In genomic region chr12:107467716-107468115, GRCh38 we compare ENCODE assay signal across 30 cellular contexts.
DNase-seq lines count a peak whose midpoint lies in the region; ATAC-seq and TF ChIP-seq lines count a peak whose summit lies in the region.
"Had no signal": no experiment of that assay in that cellular context is flagged by ENCODE, and none has a peak within 500 bp of the region (broad histone marks: within the 10 kb centered on the region; RNA-seq: fewer than 3 reads in every experiment).

No MANE protein-coding gene starts in this region.

- no peaks in the 10 kb centered on the region for H3K9me3 Mint-ChIP-seq in endodermal cell
- no peaks in the 10 kb centered on the region for H3K9me3 Mint-ChIP-seq in activated CD8-positive, alpha-beta T cell treated with anti-CD3 and anti-CD28 coated beads for 36 hours
- H3K9me3 Mint-ChIP-seq: activated naive CD8-positive, alpha-beta T cell treated with anti-CD3 and anti-CD28 coated beads, Interleukin-2, amount 50 U/mL, for 24 hours; activated T-cell treated with anti-CD3 and anti-CD28 coated beads, Interleukin-2, amount 50 U/mL, for 4 hours; CD8-positive, alpha-beta memory T cell; central memory CD8-positive, alpha-beta T cell; IgD-negative memory B cell; memory B cell; T-helper 2 cell treated with Interferon-gamma antibody and Interleukin-4, amounts not matched to agents 5 μg/mL and 100 μg/mL, for 36 hours had no signal

- H3K27ac Mint-ChIP-seq in endodermal cell = peak overlapping the region; percentile 42
- no peak overlapping the region for H3K27ac Mint-ChIP-seq in activated CD8-positive, alpha-beta T cell treated with anti-CD3 and anti-CD28 coated beads for 36 hours
- H3K27ac Mint-ChIP-seq: memory B cell; T-helper 2 cell treated with Interferon-gamma antibody and Interleukin-4, amounts not matched to agents 5 μg/mL and 100 μg/mL, for 36 hours had no signal

- H2AK5ac ChIP-seq in IMR-90 (ENCODE audit: low read depth, low read length) = no peak overlapping the region

- no peaks in the 10 kb centered on the region for H3K9me3 ChIP-seq in IMR-90 (ENCODE audit: control insufficient read depth, insufficient read depth, low read length)
- H3K9me3 ChIP-seq in endodermal cell (ENCODE audit: control insufficient read depth, low read length) = no peaks in the 10 kb centered on the region
- H3K9me3 ChIP-seq in thyroid gland = no peaks in the 10 kb centered on the region
- no peaks in the 10 kb centered on the region for H3K9me3 ChIP-seq in suprapubic skin
- H3K9me3 ChIP-seq: gastroesophageal sphincter, stomach, tibial nerve had no signal

- no peak overlapping the region for H3K18ac ChIP-seq in IMR-90 (ENCODE audit: low read depth, low read length)

- H2BK120ac ChIP-seq in IMR-90 (ENCODE audit: low read depth, low read length) = no peak overlapping the region

- H2BK15ac ChIP-seq in IMR-90 (ENCODE audit: low read depth, low read length) = no peak overlapping the region

- H4K5ac ChIP-seq in IMR-90 (ENCODE audit: low read depth, low read length) = no peak overlapping the region

- no peak overlapping the region for H3K4ac ChIP-seq in IMR-90 (ENCODE audit: low read depth, low read length)

- H3K9me1 ChIP-seq in IMR-90 (ENCODE audit: insufficient read depth, low read length) = no peaks in the 10 kb centered on the region; the same call in none of the 2 replicates

- no peak overlapping the region; the same call in 1 of the 2 replicates for H3K23ac ChIP-seq in IMR-90 (ENCODE audit: low read depth, low read length)

- CTCF ChIA-PET in IMR-90 (lab: Yijun Ruan, JAX) = interaction anchor here (0.9 to 1.4 kb wide), 3 partner anchors 52 to 143 kb away, joined by 3 read pairs; no protein-coding TSS in a partner anchor
- CTCF ChIA-PET in activated CD8-positive, alpha-beta T cell treated with anti-CD3 and anti-CD28 coated beads for 36 hours (lab: Charles Lee) = interaction anchor here (1.0 to 1.4 kb wide), 2 partner anchors 11 to 139 kb away, joined by 3 read pairs; no protein-coding TSS in a partner anchor

- no peak overlapping the region for H3K4me2 ChIP-seq in IMR-90 (ENCODE audit: low read depth, low read length)
- H3K4me2 ChIP-seq: hepatocyte had no signal

- in situ Hi-C loops in IMR-90 (cut with MboI; ENCODE audit: low sequenced_read_pairs) = no loop called here

- no peaks in the 10 kb centered on the region; the same call in 1 of the 2 replicates for H3K4me1 ChIP-seq in IMR-90 (ENCODE audit: control insufficient read depth, insufficient read depth, low read length)
- no peaks in the 10 kb centered on the region for H3K4me1 ChIP-seq in endodermal cell (ENCODE audit: control insufficient read depth, insufficient read depth, low read length)
- peaks cover 40 to 56% of the 10 kb centered on the region in 2 donors for H3K4me1 ChIP-seq in thyroid gland
- H3K4me1 ChIP-seq in suprapubic skin = peaks cover 2% of the 10 kb centered on the region
- H3K4me1 ChIP-seq: tibial nerve had no signal

- TF ChIP-seq CTCF in IMR-90 (conservative IDR thresholded peaks at IDR 0.05; ENCODE audit: low read depth, low read length) = no peak
- TF ChIP-seq CTCF in endodermal cell (conservative IDR thresholded peaks at IDR 0.05) = peak; percentile 32
- no peak for TF ChIP-seq CTCF in thyroid gland (IDR thresholded peaks at IDR 0.05)
- TF ChIP-seq CTCF in activated CD8-positive, alpha-beta T cell treated with anti-CD3 and anti-CD28 coated beads for 36 hours (IDR thresholded peaks at IDR 0.05) = no peak
- no peak for TF ChIP-seq CTCF in suprapubic skin (IDR thresholded peaks at IDR 0.05)

- no peaks in the 10 kb centered on the region for H3K36me3 ChIP-seq in IMR-90 (ENCODE audit: control insufficient read depth, insufficient read depth, low read length)
- no peaks in the 10 kb centered on the region for H3K36me3 ChIP-seq in endodermal cell (ENCODE audit: control insufficient read depth, insufficient read depth, low read length)
- no peaks in the 10 kb centered on the region for H3K36me3 ChIP-seq in thyroid gland
- no peaks in the 10 kb centered on the region for H3K36me3 ChIP-seq in suprapubic skin
- H3K36me3 ChIP-seq: gastroesophageal sphincter, stomach, tibial nerve had no signal

- peaks cover 2% of the 10 kb centered on the region for H3K27me3 Mint-ChIP-seq in endodermal cell (ENCODE audit: insufficient read depth)
- H3K27me3 Mint-ChIP-seq in activated CD8-positive, alpha-beta T cell treated with anti-CD3 and anti-CD28 coated beads for 36 hours = no peaks in the 10 kb centered on the region
- H3K27me3 Mint-ChIP-seq: activated naive CD8-positive, alpha-beta T cell treated with anti-CD3 and anti-CD28 coated beads, Interleukin-2, amount 50 U/mL, for 24 hours; central memory CD8-positive, alpha-beta T cell; IgD-negative memory B cell had no signal

- TF ChIP-seq POLR2A in IMR-90 (IDR thresholded peaks at IDR 0.05; ENCODE audit: low read depth, low read length) = no peak
- no peak for TF ChIP-seq POLR2A in thyroid gland (IDR thresholded peaks at IDR 0.05)
- TF ChIP-seq POLR2A in suprapubic skin (IDR thresholded peaks at IDR 0.05) = no peak

- H3K27ac ChIP-seq in IMR-90 (ENCODE audit: insufficient read depth, low read length) = no peak overlapping the region
- H3K27ac ChIP-seq in endodermal cell (ENCODE audit: low read depth, low read length) = no peak overlapping the region
- H3K27ac ChIP-seq in thyroid gland = peak overlapping the region; percentile 92 to 94 (median 94)
- no peak overlapping the region for H3K27ac ChIP-seq in suprapubic skin
- H3K27ac ChIP-seq: gastroesophageal sphincter, hepatocyte, skin epidermis, stomach, tibial nerve had no signal

- no TSS peak for BruUV-seq in IMR-90 (replicated peaks; lab: Mats Ljungman, UMichigan)

- no peak overlapping the region for H2BK20ac ChIP-seq in IMR-90 (ENCODE audit: low read depth, low read length)

- H3K56ac ChIP-seq in IMR-90 (ENCODE audit: extremely low read depth, insufficient read depth, low read length) = no peak overlapping the region

- TF ChIP-seq RAD21 in IMR-90 (IDR thresholded peaks at IDR 0.05; ENCODE audit: low read length) = no peak

- H2AK9ac ChIP-seq in IMR-90 (replicated peaks; ENCODE audit: low read depth, low read length, poor library complexity) = no peak overlapping the region

- WGBS in IMR-90 (ENCODE audit: extremely low coverage in 2 of 2, insufficient read length in 1 of 2), 2 experiments = 58% methylated on average over 2 of the region's 6 CpGs; no CpG with 5 or more reads in 1 of the 2 experiments
- 43 to 47% methylated on average over 4 to 6 of the region's 6 CpGs for WGBS in endodermal cell (ENCODE audit: insufficient coverage in 1 of 2, insufficient read length in 1 of 2), 2 experiments
- 14 to 35% methylated on average over 6 of the region's 6 CpGs for WGBS in thyroid gland, 2 donors
- 64% methylated on average over 6 of the region's 6 CpGs for WGBS in suprapubic skin

- DNase-seq in NCI-H82 (lab: John Stamatoyannopoulos, UW) (peak; percentile 35), NCI-H82 treated with DMSO at 0.1 percent for 48 hours (lab: John Stamatoyannopoulos, UW; ENCODE audit: unreplicated experiment) (no peak), IMR-90 (peak; percentile 19), endodermal cell (peak; percentile 64), thyroid gland (no peak), SW480 (ENCODE audit: low spot score) (no peak), suprapubic skin (ENCODE audit: low spot score in 2 of 2) (no peak)
- DNase-seq in activated CD8-positive, alpha-beta T cell treated with anti-CD3 and anti-CD28 coated beads for 36 hours = no peak
- DNase-seq: activated CD4-positive, alpha-beta T cell treated with anti-CD3 and anti-CD28 coated beads for 4 hours; activated naive CD8-positive, alpha-beta T cell treated with anti-CD3 and anti-CD28 coated beads, Interleukin-2, amount 50 U/mL, for 24 hours; activated T-cell treated with anti-CD3 and anti-CD28 coated beads, Interleukin-2, amount 50 U/mL, for 4 hours; CD8-positive, alpha-beta memory T cell; dorsolateral prefrontal cortex; GF-D8; left colon; NCI-H1048; NCI-H446 treated with DMSO at 0.1 percent for 48 hours; occipital lobe; stimulated activated CD4-positive, alpha-beta T cell treated with anti-CD3 and anti-CD28 coated beads, Interleukin-1b, Interleukin-23, amount 100 ng/mL, for 48 hours; stimulated activated CD8-positive, alpha-beta memory T cell treated with anti-CD3 and anti-CD28 coated beads, Interleukin-4, amount 100 ng/mL, for 48 hours; stomach had no signal

- H3K9ac ChIP-seq in IMR-90 (ENCODE audit: low read depth, low read length) (no peak overlapping the region), endodermal cell (ENCODE audit: extremely low read depth, low read length, poor library complexity, severe bottlenecking) (no peak overlapping the region)

- H3K27me3 ChIP-seq in IMR-90 (ENCODE audit: control insufficient read depth, insufficient read depth, low read length) = no peaks in the 10 kb centered on the region; the same call in 1 of the 2 replicates
- no peaks in the 10 kb centered on the region for H3K27me3 ChIP-seq in endodermal cell (ENCODE audit: control insufficient read depth, insufficient read depth, low read length, poor library complexity, severe bottlenecking)
- no peaks in the 10 kb centered on the region for H3K27me3 ChIP-seq in thyroid gland
- H3K27me3 ChIP-seq in suprapubic skin = no peaks in the 10 kb centered on the region
- H3K27me3 ChIP-seq: gastroesophageal sphincter, hepatocyte, tibial nerve had no signal

- intact Hi-C loops in IMR-90 (cut with micrococcal nuclease) (no loop called here), thyroid gland (cut with DNase I) (no loop called here)
- intact Hi-C loops in activated CD8-positive, alpha-beta T cell treated with anti-CD3 and anti-CD28 coated beads for 36 hours (cut with micrococcal nuclease) = no loop called here

- H2BK5ac ChIP-seq in IMR-90 (ENCODE audit: low read depth, low read length, poor library complexity, severe bottlenecking) = no peak overlapping the region

- TF ChIP-seq EP300 in suprapubic skin (IDR thresholded peaks at IDR 0.05) = no peak

- ATAC-seq in IMR-90 (ENCODE audit: low read depth) = peak; percentile 14; the same call in 1 of the 2 replicates
- no peak for ATAC-seq in activated CD8-positive, alpha-beta T cell treated with anti-CD3 and anti-CD28 coated beads for 36 hours
- ATAC-seq: activated naive CD8-positive, alpha-beta T cell treated with anti-CD3 and anti-CD28 coated beads, Interleukin-2, amount 50 U/mL, for 24 hours; activated T-cell treated with anti-CD3 and anti-CD28 coated beads, Interleukin-2, amount 50 U/mL, for 4 hours; gastroesophageal sphincter; HCT116; left colon had no signal

- no peaks in the 10 kb centered on the region for H3K36me3 Mint-ChIP-seq in endodermal cell (ENCODE audit: low read depth)
- no peaks in the 10 kb centered on the region for H3K36me3 Mint-ChIP-seq in activated CD8-positive, alpha-beta T cell treated with anti-CD3 and anti-CD28 coated beads for 36 hours (ENCODE audit: low read depth)
- H3K36me3 Mint-ChIP-seq: CD8-positive, alpha-beta memory T cell; IgD-negative memory B cell; memory B cell had no signal

- POLR2A ChIA-PET in IMR-90 (lab: Charles Lee; ENCODE audit: unreplicated experiment) = no interaction called here
- POLR2A ChIA-PET in activated CD8-positive, alpha-beta T cell treated with anti-CD3 and anti-CD28 coated beads for 36 hours (lab: Charles Lee) = no interaction called here

- peaks cover 8% of the 10 kb centered on the region for H3K4me1 Mint-ChIP-seq in endodermal cell
- H3K4me1 Mint-ChIP-seq in activated CD8-positive, alpha-beta T cell treated with anti-CD3 and anti-CD28 coated beads for 36 hours (ENCODE audit: low read depth) = peaks cover 27% of the 10 kb centered on the region
- H3K4me1 Mint-ChIP-seq: central memory CD8-positive, alpha-beta T cell; memory B cell had no signal

- H4K20me1 ChIP-seq in IMR-90 (ENCODE audit: insufficient read depth, low read length) = no peaks in the 10 kb centered on the region

- H3K14ac ChIP-seq in IMR-90 (replicated peaks; ENCODE audit: low read depth, low read length) = no peak overlapping the region

- no peak overlapping the region for H4K8ac ChIP-seq in IMR-90 (ENCODE audit: low read depth in 2 of 2, low read length in 2 of 2)

- no peak overlapping the region for H2AFZ ChIP-seq in IMR-90 (replicated peaks; ENCODE audit: low read length, poor library complexity)
- H2AFZ ChIP-seq: hepatocyte had no signal

- H3K79me1 ChIP-seq in IMR-90 (ENCODE audit: low read depth in 1 of 2, low read length in 2 of 2) = peaks cover 1 to 6% of the 10 kb centered on the region in 2 experiments; a peak in 2 of 4 replicates

- H3K4me3 Mint-ChIP-seq in endodermal cell = no peak overlapping the region
- no peak overlapping the region for H3K4me3 Mint-ChIP-seq in activated CD8-positive, alpha-beta T cell treated with anti-CD3 and anti-CD28 coated beads for 36 hours
- H3K4me3 Mint-ChIP-seq: activated naive CD8-positive, alpha-beta T cell treated with anti-CD3 and anti-CD28 coated beads, Interleukin-2, amount 50 U/mL, for 24 hours; activated T-cell treated with anti-CD3 and anti-CD28 coated beads, Interleukin-2, amount 50 U/mL, for 4 hours; central memory CD8-positive, alpha-beta T cell; IgD-negative memory B cell; memory B cell; T-helper 2 cell treated with Interferon-gamma antibody and Interleukin-4, amounts not matched to agents 5 μg/mL and 100 μg/mL, for 36 hours had no signal

- dilution Hi-C loops in IMR-90 (cut with HindIII; ENCODE audit: low sequenced_read_pairs, unreplicated experiment) = no loop called here

- H3K4me3 ChIP-seq in IMR-90 (ENCODE audit: insufficient read depth, low read depth, low read length) (no peak overlapping the region), endodermal cell (ENCODE audit: low read length) (no peak overlapping the region), thyroid gland (replicated peaks in 1 of 3) (peak overlapping the region in 2 of 3 donors; percentile 3 to 23), suprapubic skin (no peak overlapping the region)
- H3K4me3 ChIP-seq: dorsolateral prefrontal cortex, gastroesophageal sphincter, hepatocyte, skin epidermis, stomach, tibial nerve had no signal

- H4K91ac ChIP-seq in IMR-90 (ENCODE audit: insufficient read depth, low read depth, low read length) = no peak overlapping the region

Comparison
In these comparisons a context has a peak if more than half of its experiments do, and no peak if none do; other contexts are left out.
1. DNase-seq: peak in NCI-H82 (single experiment), IMR-90 (single experiment) and endodermal cell (single experiment); none in NCI-H82 treated with DMSO at 0.1 percent for 48 hours (single experiment), thyroid gland (0 of 2), activated CD8-positive, alpha-beta T cell treated with anti-CD3 and anti-CD28 coated beads for 36 hours (single experiment), SW480 (single experiment) and suprapubic skin (0 of 2).
2. H3K27ac ChIP-seq: peak in thyroid gland (3 of 3); none in IMR-90 (single experiment), endodermal cell (single experiment) and suprapubic skin (single experiment).
3. H3K4me3 ChIP-seq: peak in thyroid gland (2 of 3); none in IMR-90 (single experiment), endodermal cell (single experiment) and suprapubic skin (single experiment).